31 cellular contexts compared by ENCODE assay signal in genomic region chr1:236098267-236098666, GRCh38.
"Had no signal": no experiment of that assay in that cellular context is flagged by ENCODE, and none has a peak within 500 bp of the region (broad histone marks: within the 10 kb centered on the region; RNA-seq: fewer than 3 reads in every experiment).

No MANE protein-coding gene starts in this region.

- H3K4me1 Mint-ChIP-seq: activated CD4-positive, alpha-beta T cell treated with anti-CD3 and anti-CD28 coated beads for 36 hours; activated naive CD8-positive, alpha-beta T cell treated with anti-CD3 and anti-CD28 coated beads for 36 hours; T-helper 17 cell had no signal

- H3K9me3 ChIP-seq: adrenal gland, body of pancreas had no signal

- H3K4me3 Mint-ChIP-seq: activated CD4-positive, alpha-beta memory T cell treated with anti-CD3 and anti-CD28 coated beads for 36 hours; activated CD4-positive, alpha-beta T cell treated with anti-CD3 and anti-CD28 coated beads for 36 hours; activated CD4-positive, alpha-beta T cell treated with anti-CD3 and anti-CD28 coated beads, Interleukin-2, amount 10 ng/mL, durations not matched to agents 24 days and 14 days; activated CD8-positive, alpha-beta memory T cell treated with anti-CD3 and anti-CD28 coated beads, Interleukin-2, amount 10 ng/mL, durations not matched to agents 7 days and 5 days; activated CD8-positive, alpha-beta T cell treated with anti-CD3 and anti-CD28 coated beads, Interleukin-2, amount 10 ng/mL, durations not matched to agents 7 days and 5 days; activated naive CD4-positive, alpha-beta T cell treated with anti-CD3 and anti-CD28 coated beads for 36 hours; activated naive CD4-positive, alpha-beta T cell treated with anti-CD3 and anti-CD28 coated beads, Interleukin-2, amount 50 U/mL, for 24 hours; activated naive CD8-positive, alpha-beta T cell treated with anti-CD3 and anti-CD28 coated beads for 36 hours; activated naive CD8-positive, alpha-beta T cell treated with anti-CD3 and anti-CD28 coated beads, Interleukin-2, amount 50 U/mL, for 24 hours; activated T-cell treated with anti-CD3 and anti-CD28 coated beads, Interleukin-2, amount 50 U/mL, for 24 hours; effector memory CD8-positive, alpha-beta T cell had no signal

- ATAC-seq: activated CD4-positive, alpha-beta T cell treated with anti-CD3 and anti-CD28 coated beads for 36 hours; activated CD8-positive, alpha-beta memory T cell treated with anti-CD3 and anti-CD28 coated beads, Interleukin-2, amount 10 ng/mL, durations not matched to agents 7 days and 5 days; activated naive CD8-positive, alpha-beta T cell treated with anti-CD3 and anti-CD28 coated beads, Interleukin-2, amount 50 U/mL, for 24 hours; effector memory CD8-positive, alpha-beta T cell; gastroesophageal sphincter; heart right ventricle; T-helper 17 cell had no signal

- H3K27ac Mint-ChIP-seq: activated CD4-positive, alpha-beta T cell treated with anti-CD3 and anti-CD28 coated beads for 36 hours; activated CD8-positive, alpha-beta T cell treated with anti-CD3 and anti-CD28 coated beads, Interleukin-2, amount 10 ng/mL, durations not matched to agents 7 days and 5 days; activated naive CD4-positive, alpha-beta T cell treated with anti-CD3 and anti-CD28 coated beads for 36 hours; activated naive CD4-positive, alpha-beta T cell treated with anti-CD3 and anti-CD28 coated beads, Interleukin-2, amount 50 U/mL, for 24 hours; activated naive CD8-positive, alpha-beta T cell treated with anti-CD3 and anti-CD28 coated beads for 36 hours; activated T-helper 2 cell treated with anti-CD3 and anti-CD28 coated beads, Interferon-gamma antibody, Interleukin-2, Interleukin-4, amounts not matched to agents 10 μg/mL and 5 μg/mL and 100 μg/mL, durations not matched to agents 14 hours and 24 hours and 36 hours; T-helper 17 cell had no signal

- H3K36me3 Mint-ChIP-seq: activated naive CD4-positive, alpha-beta T cell treated with anti-CD3 and anti-CD28 coated beads, Interleukin-2, amount 50 U/mL, for 24 hours; activated naive CD8-positive, alpha-beta T cell treated with anti-CD3 and anti-CD28 coated beads for 36 hours had no signal

- FAIRE-seq: colon had no signal

- H3K4me1 ChIP-seq: adrenal gland, body of pancreas, gastroesophageal sphincter had no signal

- DNase-seq: activated CD4-positive, alpha-beta memory T cell treated with anti-CD3 and anti-CD28 coated beads for 36 hours; activated CD4-positive, alpha-beta T cell treated with anti-CD3 and anti-CD28 coated beads for 36 hours; activated CD4-positive, alpha-beta T cell treated with anti-CD3 and anti-CD28 coated beads, Interleukin-2, amount 10 ng/mL, durations not matched to agents 24 days and 14 days; activated CD4-positive, CD25-positive, alpha-beta regulatory T cell; activated CD4-positive, CD25-positive, alpha-beta regulatory T cell treated with anti-CD3 and anti-CD28 coated beads, Interleukin-2, amount 50 U/mL, for 72 hours; activated CD8-positive, alpha-beta memory T cell treated with anti-CD3 and anti-CD28 coated beads, Interleukin-2, amount 10 ng/mL, durations not matched to agents 7 days and 5 days; activated CD8-positive, alpha-beta memory T cell treated with anti-CD3 and anti-CD28 coated beads, Interleukin-2, amount 50 U/mL, for 4 hours; activated CD8-positive, alpha-beta T cell treated with anti-CD3 and anti-CD28 coated beads, Interleukin-2, amount 10 ng/mL, durations not matched to agents 7 days and 5 days; activated effector memory CD4-positive, alpha-beta T cell treated with anti-CD3 and anti-CD28 coated beads, Interleukin-2, amount 50 U/mL, for 16 hours; activated naive CD4-positive, alpha-beta T cell treated with anti-CD3 and anti-CD28 coated beads for 36 hours; activated naive CD8-positive, alpha-beta T cell treated with anti-CD3 and anti-CD28 coated beads for 36 hours; activated naive CD8-positive, alpha-beta T cell treated with anti-CD3 and anti-CD28 coated beads, Interleukin-2, amount 50 U/mL, for 24 hours; activated T-cell treated with anti-CD3 and anti-CD28 coated beads, Interleukin-2, amount 50 U/mL, for 24 hours; adrenal gland; amygdala; body of pancreas; caudate nucleus; cortex of kidney; dermis blood vessel endothelial cell; effector CD4-positive, alpha-beta T cell; effector memory CD8-positive, alpha-beta T cell; erythroblast; foreskin melanocyte; heart right ventricle; T-helper 1 cell; T-helper 17 cell had no signal

- H3K27me3 Mint-ChIP-seq: activated CD8-positive, alpha-beta memory T cell treated with anti-CD3 and anti-CD28 coated beads, Interleukin-2, amount 10 ng/mL, durations not matched to agents 7 days and 5 days had no signal

- H3K27me3 ChIP-seq: body of pancreas, heart right ventricle had no signal

- H3K36me3 ChIP-seq: adrenal gland, esophagus muscularis mucosa, gastroesophageal sphincter, heart right ventricle had no signal

- H3K4me3 ChIP-seq: adrenal gland, body of pancreas, esophagus muscularis mucosa, gastroesophageal sphincter, heart right ventricle had no signal

- H3K9me3 Mint-ChIP-seq: activated naive CD4-positive, alpha-beta T cell treated with anti-CD3 and anti-CD28 coated beads, Interleukin-2, amount 50 U/mL, for 24 hours had no signal

- H3K27ac ChIP-seq: adrenal gland had no signal
